In genomic region chr2:109346601-109347228, GRCh38 we compare ENCODE assay signal across 1 cellular context.
TF ChIP-seq lines count a peak whose summit lies in the region.

No MANE protein-coding gene starts in this region.

TF ChIP-seq in GM12878, 131 proteins besides CTCF, POLR2A, EP300 and RAD21 (continued from another document):
- TF ChIP-seq, protein P1, sequence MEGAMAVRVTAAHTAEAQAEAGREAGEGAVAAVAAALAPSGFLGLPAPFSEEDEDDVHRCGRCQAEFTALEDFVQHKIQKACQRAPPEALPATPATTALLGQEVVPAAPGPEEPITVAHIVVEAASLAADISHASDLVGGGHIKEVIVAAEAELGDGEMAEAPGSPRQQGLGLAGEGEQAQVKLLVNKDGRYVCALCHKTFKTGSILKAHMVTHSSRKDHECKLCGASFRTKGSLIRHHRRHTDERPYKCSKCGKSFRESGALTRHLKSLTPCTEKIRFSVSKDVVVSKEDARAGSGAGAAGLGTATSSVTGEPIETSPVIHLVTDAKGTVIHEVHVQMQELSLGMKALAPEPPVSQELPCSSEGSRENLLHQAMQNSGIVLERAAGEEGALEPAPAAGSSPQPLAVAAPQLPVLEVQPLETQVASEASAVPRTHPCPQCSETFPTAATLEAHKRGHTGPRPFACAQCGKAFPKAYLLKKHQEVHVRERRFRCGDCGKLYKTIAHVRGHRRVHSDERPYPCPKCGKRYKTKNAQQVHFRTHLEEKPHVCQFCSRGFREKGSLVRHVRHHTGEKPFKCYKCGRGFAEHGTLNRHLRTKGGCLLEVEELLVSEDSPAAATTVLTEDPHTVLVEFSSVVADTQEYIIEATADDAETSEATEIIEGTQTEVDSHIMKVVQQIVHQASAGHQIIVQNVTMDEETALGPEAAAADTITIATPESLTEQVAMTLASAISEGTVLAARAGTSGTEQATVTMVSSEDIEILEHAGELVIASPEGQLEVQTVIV (IDR thresholded peaks at IDR 0.05; ENCODE audit: borderline replicate concordance, partially characterized antibody): no peak
- TF ChIP-seq RCOR1 (conservative IDR thresholded peaks at IDR 0.05; ENCODE audit: low read depth, low read length) (no peak), CBX3 (IDR thresholded peaks at IDR 0.05; ENCODE audit: borderline replicate concordance, low read depth) (no peak), RAD51 (IDR thresholded peaks at IDR 0.05) (no peak), EGR1 (IDR thresholded peaks at IDR 0.05; ENCODE audit: borderline replicate concordance in 1 of 2, low read depth in 2 of 2, low read length in 2 of 2) (no peak), MEF2B (IDR thresholded peaks at IDR 0.05; ENCODE audit: partially characterized antibody, poor library complexity, severe bottlenecking) (no peak)
- TF ChIP-seq, protein P2, sequence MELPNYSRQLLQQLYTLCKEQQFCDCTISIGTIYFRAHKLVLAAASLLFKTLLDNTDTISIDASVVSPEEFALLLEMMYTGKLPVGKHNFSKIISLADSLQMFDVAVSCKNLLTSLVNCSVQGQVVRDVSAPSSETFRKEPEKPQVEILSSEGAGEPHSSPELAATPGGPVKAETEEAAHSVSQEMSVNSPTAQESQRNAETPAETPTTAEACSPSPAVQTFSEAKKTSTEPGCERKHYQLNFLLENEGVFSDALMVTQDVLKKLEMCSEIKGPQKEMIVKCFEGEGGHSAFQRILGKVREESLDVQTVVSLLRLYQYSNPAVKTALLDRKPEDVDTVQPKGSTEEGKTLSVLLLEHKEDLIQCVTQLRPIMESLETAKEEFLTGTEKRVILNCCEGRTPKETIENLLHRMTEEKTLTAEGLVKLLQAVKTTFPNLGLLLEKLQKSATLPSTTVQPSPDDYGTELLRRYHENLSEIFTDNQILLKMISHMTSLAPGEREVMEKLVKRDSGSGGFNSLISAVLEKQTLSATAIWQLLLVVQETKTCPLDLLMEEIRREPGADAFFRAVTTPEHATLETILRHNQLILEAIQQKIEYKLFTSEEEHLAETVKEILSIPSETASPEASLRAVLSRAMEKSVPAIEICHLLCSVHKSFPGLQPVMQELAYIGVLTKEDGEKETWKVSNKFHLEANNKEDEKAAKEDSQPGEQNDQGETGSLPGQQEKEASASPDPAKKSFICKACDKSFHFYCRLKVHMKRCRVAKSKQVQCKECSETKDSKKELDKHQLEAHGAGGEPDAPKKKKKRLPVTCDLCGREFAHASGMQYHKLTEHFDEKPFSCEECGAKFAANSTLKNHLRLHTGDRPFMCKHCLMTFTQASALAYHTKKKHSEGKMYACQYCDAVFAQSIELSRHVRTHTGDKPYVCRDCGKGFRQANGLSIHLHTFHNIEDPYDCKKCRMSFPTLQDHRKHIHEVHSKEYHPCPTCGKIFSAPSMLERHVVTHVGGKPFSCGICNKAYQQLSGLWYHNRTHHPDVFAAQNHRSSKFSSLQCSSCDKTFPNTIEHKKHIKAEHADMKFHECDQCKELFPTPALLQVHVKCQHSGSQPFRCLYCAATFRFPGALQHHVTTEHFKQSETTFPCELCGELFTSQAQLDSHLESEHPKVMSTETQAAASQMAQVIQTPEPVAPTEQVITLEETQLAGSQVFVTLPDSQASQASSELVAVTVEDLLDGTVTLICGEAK (IDR thresholded peaks at IDR 0.05; ENCODE audit: borderline replicate concordance): no peak
